Comparison of ENCODE assay signal across 21 cellular contexts in genomic region chr17:22090263-22090935, GRCh38.
"Had no signal": no experiment of that assay in that cellular context is flagged by ENCODE, and none has a peak within 500 bp of the region (broad histone marks: within the 10 kb centered on the region; RNA-seq: fewer than 3 reads in every experiment).

No MANE protein-coding gene starts in this region.

- H3K4me3 ChIP-seq: coronary artery, hepatocyte, mucosa of descending colon, ovary, right atrium auricular region, suprapubic skin, tibial artery, upper lobe of right lung had no signal

- H3K27ac ChIP-seq: coronary artery, foreskin keratinocyte, hepatocyte, ovary, right atrium auricular region, suprapubic skin, tibial artery, upper lobe of right lung had no signal

- ATAC-seq: foreskin keratinocyte; left lobe of liver; mucosa of descending colon; naive thymus-derived CD8-positive, alpha-beta T cell; upper lobe of right lung had no signal

- DNase-seq: effector CD4-positive, alpha-beta T cell; endodermal cell; erythroblast; foreskin keratinocyte; head of caudate nucleus; islet precursor cell; mammary epithelial cell; mucosa of descending colon; naive thymus-derived CD8-positive, alpha-beta T cell; ovary; small intestine; stimulated activated CD4-positive, alpha-beta T cell treated with anti-CD3 and anti-CD28 coated beads, Interleukin-12 subunit alpha, Interleukin-12 subunit beta, amount 100 ng/mL, for 4 hours; stimulated activated naive CD4-positive, alpha-beta T cell treated with Interleukin-2 at 50 U/mL for 16 hours; tibial artery; upper lobe of right lung had no signal

- H3K4me1 ChIP-seq: foreskin keratinocyte, right atrium auricular region, suprapubic skin, tibial artery, upper lobe of right lung had no signal

- FAIRE-seq: endothelial cell of umbilical vein, small intestine had no signal

- H3K36me3 ChIP-seq: ovary, right atrium auricular region, suprapubic skin, tibial artery, upper lobe of right lung had no signal

- H3K27me3 ChIP-seq: foreskin keratinocyte, hepatocyte, ovary, right atrium auricular region, suprapubic skin, tibial artery, upper lobe of right lung had no signal

- H3K9me3 ChIP-seq: ovary, right atrium auricular region, suprapubic skin, tibial artery, upper lobe of right lung had no signal
